ENCODE assay signal across 1 cellular context in the genomic region with DNA sequence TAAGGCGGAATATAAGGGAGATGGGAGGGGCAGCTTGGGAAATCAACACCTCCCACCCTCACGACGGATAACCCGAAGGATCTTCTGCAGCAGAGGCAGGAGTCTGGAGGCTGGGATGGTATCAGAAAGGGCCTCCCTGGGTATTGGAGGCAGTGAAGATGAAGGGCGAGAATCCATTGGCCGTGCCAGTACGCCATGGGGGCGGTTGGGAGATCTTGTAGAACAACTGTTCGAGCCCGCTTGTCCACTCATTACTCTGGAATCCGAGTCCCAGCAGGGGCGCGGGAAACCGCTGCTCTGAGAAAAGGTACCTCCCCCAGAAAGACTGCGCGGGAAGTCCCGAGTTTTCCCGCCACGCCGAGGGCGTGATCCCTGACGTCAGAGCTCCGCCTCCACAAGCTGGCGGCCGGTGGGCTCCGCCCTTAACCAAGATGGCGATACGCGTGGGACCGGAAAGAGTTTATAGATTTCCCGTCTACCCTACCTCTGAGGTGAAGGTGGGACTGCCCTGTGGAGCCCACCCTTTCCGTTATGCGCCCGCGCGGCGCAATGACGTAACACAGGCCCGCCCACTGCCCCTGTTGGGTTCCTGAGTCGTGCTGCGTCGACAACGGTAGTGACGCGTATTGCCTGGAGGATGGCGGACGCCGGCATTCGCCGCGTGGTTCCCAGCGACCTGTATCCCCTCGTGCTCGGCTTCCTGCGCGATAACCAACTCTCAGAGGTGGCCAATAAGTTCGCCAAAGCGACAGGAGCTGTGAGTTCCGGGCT.
A peak's percentile ranks its signal among the peaks of the same experiment; 100 is the strongest.
TF ChIP-seq lines count a peak whose summit lies in the region.

A gene (plus strand): TSS at position 616 of the 771 bp plus-strand sequence. CDS start 22 bp downstream, at position 638.

TF ChIP-seq in HepG2, 621 proteins besides CTCF, POLR2A, EP300 and RAD21 (continued from another document and continues in another):
- no peak; the same call in 1 of the 2 replicates for TF ChIP-seq NKX3-1 (CRISPR knock-in tag; IDR thresholded peaks at IDR 0.05)
- TF ChIP-seq ZNF296 (CRISPR knock-in tag; conservative IDR thresholded peaks at IDR 0.05), result no peak
- TF ChIP-seq, protein P1, sequence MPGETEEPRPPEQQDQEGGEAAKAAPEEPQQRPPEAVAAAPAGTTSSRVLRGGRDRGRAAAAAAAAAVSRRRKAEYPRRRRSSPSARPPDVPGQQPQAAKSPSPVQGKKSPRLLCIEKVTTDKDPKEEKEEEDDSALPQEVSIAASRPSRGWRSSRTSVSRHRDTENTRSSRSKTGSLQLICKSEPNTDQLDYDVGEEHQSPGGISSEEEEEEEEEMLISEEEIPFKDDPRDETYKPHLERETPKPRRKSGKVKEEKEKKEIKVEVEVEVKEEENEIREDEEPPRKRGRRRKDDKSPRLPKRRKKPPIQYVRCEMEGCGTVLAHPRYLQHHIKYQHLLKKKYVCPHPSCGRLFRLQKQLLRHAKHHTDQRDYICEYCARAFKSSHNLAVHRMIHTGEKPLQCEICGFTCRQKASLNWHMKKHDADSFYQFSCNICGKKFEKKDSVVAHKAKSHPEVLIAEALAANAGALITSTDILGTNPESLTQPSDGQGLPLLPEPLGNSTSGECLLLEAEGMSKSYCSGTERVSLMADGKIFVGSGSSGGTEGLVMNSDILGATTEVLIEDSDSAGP (CRISPR knock-in tag; IDR thresholded peaks at IDR 0.05; ENCODE audit: borderline replicate concordance), result peak; percentile 87
- peak; percentile 85 for TF ChIP-seq ZNF776 (CRISPR knock-in tag; IDR thresholded peaks at IDR 0.05)
- TF ChIP-seq, protein P2, sequence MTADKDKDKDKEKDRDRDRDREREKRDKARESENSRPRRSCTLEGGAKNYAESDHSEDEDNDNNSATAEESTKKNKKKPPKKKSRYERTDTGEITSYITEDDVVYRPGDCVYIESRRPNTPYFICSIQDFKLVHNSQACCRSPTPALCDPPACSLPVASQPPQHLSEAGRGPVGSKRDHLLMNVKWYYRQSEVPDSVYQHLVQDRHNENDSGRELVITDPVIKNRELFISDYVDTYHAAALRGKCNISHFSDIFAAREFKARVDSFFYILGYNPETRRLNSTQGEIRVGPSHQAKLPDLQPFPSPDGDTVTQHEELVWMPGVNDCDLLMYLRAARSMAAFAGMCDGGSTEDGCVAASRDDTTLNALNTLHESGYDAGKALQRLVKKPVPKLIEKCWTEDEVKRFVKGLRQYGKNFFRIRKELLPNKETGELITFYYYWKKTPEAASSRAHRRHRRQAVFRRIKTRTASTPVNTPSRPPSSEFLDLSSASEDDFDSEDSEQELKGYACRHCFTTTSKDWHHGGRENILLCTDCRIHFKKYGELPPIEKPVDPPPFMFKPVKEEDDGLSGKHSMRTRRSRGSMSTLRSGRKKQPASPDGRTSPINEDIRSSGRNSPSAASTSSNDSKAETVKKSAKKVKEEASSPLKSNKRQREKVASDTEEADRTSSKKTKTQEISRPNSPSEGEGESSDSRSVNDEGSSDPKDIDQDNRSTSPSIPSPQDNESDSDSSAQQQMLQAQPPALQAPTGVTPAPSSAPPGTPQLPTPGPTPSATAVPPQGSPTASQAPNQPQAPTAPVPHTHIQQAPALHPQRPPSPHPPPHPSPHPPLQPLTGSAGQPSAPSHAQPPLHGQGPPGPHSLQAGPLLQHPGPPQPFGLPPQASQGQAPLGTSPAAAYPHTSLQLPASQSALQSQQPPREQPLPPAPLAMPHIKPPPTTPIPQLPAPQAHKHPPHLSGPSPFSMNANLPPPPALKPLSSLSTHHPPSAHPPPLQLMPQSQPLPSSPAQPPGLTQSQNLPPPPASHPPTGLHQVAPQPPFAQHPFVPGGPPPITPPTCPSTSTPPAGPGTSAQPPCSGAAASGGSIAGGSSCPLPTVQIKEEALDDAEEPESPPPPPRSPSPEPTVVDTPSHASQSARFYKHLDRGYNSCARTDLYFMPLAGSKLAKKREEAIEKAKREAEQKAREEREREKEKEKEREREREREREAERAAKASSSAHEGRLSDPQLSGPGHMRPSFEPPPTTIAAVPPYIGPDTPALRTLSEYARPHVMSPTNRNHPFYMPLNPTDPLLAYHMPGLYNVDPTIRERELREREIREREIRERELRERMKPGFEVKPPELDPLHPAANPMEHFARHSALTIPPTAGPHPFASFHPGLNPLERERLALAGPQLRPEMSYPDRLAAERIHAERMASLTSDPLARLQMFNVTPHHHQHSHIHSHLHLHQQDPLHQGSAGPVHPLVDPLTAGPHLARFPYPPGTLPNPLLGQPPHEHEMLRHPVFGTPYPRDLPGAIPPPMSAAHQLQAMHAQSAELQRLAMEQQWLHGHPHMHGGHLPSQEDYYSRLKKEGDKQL (CRISPR knock-in tag; IDR thresholded peaks at IDR 0.05; ENCODE audit: low read depth), result no peak; the same call in 1 of the 2 replicates
- no peak for TF ChIP-seq ZNF274 (CRISPR knock-in tag; IDR thresholded peaks at IDR 0.05)
- TF ChIP-seq, protein P3, sequence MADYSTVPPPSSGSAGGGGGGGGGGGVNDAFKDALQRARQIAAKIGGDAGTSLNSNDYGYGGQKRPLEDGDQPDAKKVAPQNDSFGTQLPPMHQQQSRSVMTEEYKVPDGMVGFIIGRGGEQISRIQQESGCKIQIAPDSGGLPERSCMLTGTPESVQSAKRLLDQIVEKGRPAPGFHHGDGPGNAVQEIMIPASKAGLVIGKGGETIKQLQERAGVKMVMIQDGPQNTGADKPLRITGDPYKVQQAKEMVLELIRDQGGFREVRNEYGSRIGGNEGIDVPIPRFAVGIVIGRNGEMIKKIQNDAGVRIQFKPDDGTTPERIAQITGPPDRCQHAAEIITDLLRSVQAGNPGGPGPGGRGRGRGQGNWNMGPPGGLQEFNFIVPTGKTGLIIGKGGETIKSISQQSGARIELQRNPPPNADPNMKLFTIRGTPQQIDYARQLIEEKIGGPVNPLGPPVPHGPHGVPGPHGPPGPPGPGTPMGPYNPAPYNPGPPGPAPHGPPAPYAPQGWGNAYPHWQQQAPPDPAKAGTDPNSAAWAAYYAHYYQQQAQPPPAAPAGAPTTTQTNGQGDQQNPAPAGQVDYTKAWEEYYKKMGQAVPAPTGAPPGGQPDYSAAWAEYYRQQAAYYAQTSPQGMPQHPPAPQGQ (CRISPR knock-in tag; IDR thresholded peaks at IDR 0.05; ENCODE audit: borderline replicate concordance), result no peak; the same call in 1 of the 2 replicates
- TF ChIP-seq NCOA5 (CRISPR knock-in tag; IDR thresholded peaks at IDR 0.05), result no peak
- TF ChIP-seq ZFX (CRISPR knock-in tag; IDR thresholded peaks at IDR 0.05; ENCODE audit: low read depth), result peak; percentile 90
- peak; percentile 97; the same call in 1 of the 2 replicates for TF ChIP-seq ZNF709 (CRISPR knock-in tag; IDR thresholded peaks at IDR 0.05)
- TF ChIP-seq KLF12 (CRISPR knock-in tag; IDR thresholded peaks at IDR 0.05; ENCODE audit: borderline replicate concordance), result peak; percentile 96; the same call in 1 of the 2 replicates
- TF ChIP-seq, protein P4, sequence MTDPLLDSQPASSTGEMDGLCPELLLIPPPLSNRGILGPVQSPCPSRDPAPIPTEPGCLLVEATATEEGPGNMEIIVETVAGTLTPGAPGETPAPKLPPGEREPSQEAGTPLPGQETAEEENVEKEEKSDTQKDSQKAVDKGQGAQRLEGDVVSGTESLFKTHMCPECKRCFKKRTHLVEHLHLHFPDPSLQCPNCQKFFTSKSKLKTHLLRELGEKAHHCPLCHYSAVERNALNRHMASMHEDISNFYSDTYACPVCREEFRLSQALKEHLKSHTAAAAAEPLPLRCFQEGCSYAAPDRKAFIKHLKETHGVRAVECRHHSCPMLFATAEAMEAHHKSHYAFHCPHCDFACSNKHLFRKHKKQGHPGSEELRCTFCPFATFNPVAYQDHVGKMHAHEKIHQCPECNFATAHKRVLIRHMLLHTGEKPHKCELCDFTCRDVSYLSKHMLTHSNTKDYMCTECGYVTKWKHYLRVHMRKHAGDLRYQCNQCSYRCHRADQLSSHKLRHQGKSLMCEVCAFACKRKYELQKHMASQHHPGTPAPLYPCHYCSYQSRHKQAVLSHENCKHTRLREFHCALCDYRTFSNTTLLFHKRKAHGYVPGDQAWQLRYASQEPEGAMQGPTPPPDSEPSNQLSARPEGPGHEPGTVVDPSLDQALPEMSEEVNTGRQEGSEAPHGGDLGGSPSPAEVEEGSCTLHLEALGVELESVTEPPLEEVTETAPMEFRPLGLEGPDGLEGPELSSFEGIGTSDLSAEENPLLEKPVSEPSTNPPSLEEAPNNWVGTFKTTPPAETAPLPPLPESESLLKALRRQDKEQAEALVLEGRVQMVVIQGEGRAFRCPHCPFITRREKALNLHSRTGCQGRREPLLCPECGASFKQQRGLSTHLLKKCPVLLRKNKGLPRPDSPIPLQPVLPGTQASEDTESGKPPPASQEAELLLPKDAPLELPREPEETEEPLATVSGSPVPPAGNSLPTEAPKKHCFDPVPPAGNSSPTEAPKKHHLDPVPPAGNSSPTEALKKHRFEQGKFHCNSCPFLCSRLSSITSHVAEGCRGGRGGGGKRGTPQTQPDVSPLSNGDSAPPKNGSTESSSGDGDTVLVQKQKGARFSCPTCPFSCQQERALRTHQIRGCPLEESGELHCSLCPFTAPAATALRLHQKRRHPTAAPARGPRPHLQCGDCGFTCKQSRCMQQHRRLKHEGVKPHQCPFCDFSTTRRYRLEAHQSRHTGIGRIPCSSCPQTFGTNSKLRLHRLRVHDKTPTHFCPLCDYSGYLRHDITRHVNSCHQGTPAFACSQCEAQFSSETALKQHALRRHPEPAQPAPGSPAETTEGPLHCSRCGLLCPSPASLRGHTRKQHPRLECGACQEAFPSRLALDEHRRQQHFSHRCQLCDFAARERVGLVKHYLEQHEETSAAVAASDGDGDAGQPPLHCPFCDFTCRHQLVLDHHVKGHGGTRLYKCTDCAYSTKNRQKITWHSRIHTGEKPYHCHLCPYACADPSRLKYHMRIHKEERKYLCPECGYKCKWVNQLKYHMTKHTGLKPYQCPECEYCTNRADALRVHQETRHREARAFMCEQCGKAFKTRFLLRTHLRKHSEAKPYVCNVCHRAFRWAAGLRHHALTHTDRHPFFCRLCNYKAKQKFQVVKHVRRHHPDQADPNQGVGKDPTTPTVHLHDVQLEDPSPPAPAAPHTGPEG (CRISPR knock-in tag; IDR thresholded peaks at IDR 0.05), result no peak
- TF ChIP-seq SIX4 (CRISPR knock-in tag; IDR thresholded peaks at IDR 0.05), result no peak
- 0 out of 2 replicates have a peak, but pooled peaks have one; percentile 56 for TF ChIP-seq CAMTA2 (CRISPR knock-in tag; IDR thresholded peaks at IDR 0.05; ENCODE audit: borderline replicate concordance)
- no peak for TF ChIP-seq CENPT (CRISPR knock-in tag; IDR thresholded peaks at IDR 0.05; ENCODE audit: low read depth)
- TF ChIP-seq ZNF567 (CRISPR knock-in tag; IDR thresholded peaks at IDR 0.05; ENCODE audit: borderline replicate concordance), result no peak; the same call in 1 of the 2 replicates
- TF ChIP-seq, protein P5, sequence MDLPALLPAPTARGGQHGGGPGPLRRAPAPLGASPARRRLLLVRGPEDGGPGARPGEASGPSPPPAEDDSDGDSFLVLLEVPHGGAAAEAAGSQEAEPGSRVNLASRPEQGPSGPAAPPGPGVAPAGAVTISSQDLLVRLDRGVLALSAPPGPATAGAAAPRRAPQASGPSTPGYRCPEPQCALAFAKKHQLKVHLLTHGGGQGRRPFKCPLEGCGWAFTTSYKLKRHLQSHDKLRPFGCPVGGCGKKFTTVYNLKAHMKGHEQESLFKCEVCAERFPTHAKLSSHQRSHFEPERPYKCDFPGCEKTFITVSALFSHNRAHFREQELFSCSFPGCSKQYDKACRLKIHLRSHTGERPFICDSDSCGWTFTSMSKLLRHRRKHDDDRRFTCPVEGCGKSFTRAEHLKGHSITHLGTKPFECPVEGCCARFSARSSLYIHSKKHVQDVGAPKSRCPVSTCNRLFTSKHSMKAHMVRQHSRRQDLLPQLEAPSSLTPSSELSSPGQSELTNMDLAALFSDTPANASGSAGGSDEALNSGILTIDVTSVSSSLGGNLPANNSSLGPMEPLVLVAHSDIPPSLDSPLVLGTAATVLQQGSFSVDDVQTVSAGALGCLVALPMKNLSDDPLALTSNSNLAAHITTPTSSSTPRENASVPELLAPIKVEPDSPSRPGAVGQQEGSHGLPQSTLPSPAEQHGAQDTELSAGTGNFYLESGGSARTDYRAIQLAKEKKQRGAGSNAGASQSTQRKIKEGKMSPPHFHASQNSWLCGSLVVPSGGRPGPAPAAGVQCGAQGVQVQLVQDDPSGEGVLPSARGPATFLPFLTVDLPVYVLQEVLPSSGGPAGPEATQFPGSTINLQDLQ (CRISPR knock-in tag; IDR thresholded peaks at IDR 0.05), result 0 out of 2 replicates have a peak, but pooled peaks have one; percentile 3
- TF ChIP-seq ZNF83 (CRISPR knock-in tag; IDR thresholded peaks at IDR 0.05; ENCODE audit: borderline replicate concordance), result peak; percentile 87; the same call in 1 of the 2 replicates
- TF ChIP-seq, protein P6, sequence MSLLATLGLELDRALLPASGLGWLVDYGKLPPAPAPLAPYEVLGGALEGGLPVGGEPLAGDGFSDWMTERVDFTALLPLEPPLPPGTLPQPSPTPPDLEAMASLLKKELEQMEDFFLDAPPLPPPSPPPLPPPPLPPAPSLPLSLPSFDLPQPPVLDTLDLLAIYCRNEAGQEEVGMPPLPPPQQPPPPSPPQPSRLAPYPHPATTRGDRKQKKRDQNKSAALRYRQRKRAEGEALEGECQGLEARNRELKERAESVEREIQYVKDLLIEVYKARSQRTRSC (CRISPR knock-in tag; IDR thresholded peaks at IDR 0.05; ENCODE audit: low read depth), result no peak
- TF ChIP-seq, protein P7, sequence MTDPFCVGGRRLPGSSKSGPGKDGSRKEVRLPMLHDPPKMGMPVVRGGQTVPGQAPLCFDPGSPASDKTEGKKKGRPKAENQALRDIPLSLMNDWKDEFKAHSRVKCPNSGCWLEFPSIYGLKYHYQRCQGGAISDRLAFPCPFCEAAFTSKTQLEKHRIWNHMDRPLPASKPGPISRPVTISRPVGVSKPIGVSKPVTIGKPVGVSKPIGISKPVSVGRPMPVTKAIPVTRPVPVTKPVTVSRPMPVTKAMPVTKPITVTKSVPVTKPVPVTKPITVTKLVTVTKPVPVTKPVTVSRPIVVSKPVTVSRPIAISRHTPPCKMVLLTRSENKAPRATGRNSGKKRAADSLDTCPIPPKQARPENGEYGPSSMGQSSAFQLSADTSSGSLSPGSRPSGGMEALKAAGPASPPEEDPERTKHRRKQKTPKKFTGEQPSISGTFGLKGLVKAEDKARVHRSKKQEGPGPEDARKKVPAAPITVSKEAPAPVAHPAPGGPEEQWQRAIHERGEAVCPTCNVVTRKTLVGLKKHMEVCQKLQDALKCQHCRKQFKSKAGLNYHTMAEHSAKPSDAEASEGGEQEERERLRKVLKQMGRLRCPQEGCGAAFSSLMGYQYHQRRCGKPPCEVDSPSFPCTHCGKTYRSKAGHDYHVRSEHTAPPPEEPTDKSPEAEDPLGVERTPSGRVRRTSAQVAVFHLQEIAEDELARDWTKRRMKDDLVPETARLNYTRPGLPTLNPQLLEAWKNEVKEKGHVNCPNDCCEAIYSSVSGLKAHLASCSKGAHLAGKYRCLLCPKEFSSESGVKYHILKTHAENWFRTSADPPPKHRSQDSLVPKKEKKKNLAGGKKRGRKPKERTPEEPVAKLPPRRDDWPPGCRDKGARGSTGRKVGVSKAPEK (CRISPR knock-in tag; IDR thresholded peaks at IDR 0.05; ENCODE audit: borderline replicate concordance), result no peak
- TF ChIP-seq STAG1 (CRISPR knock-in tag; IDR thresholded peaks at IDR 0.05), result no peak
- no peak for TF ChIP-seq HNRNPH1 (optimal IDR thresholded peaks at IDR 0.05; ENCODE audit: low read depth, low read length)
- TF ChIP-seq, protein P8, sequence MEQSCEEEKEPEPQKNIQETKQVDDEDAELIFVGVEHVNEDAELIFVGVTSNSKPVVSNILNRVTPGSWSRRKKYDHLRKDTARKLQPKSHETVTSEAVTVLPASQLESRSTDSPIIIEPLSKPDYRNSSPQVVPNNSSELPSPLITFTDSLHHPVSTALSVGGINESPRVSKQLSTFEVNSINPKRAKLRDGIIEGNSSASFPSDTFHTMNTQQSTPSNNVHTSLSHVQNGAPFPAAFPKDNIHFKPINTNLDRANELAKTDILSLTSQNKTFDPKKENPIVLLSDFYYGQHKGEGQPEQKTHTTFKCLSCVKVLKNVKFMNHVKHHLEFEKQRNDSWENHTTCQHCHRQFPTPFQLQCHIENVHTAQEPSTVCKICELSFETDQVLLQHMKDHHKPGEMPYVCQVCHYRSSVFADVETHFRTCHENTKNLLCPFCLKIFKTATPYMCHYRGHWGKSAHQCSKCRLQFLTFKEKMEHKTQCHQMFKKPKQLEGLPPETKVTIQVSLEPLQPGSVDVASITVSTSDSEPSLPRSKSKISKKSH (CRISPR knock-in tag; IDR thresholded peaks at IDR 0.05; ENCODE audit: borderline replicate concordance), result peak; percentile 16; the same call in 1 of the 2 replicates
- TF ChIP-seq BCL6 (CRISPR knock-in tag; IDR thresholded peaks at IDR 0.05), result no peak
- peak; percentile 53; the same call in 1 of the 2 replicates for TF ChIP-seq ZNF761 (CRISPR knock-in tag; conservative IDR thresholded peaks at IDR 0.05)
